In genomic region chr2:96010320-96011128, GRCh38 we compare ENCODE assay signal across 8 cellular contexts. TPM values are rescaled to one million over a fixed set of nuclear protein-coding genes. Genes with fewer than 3 reads are reported as not detected.
DNase-seq lines count a peak whose midpoint lies in the region; ATAC-seq and TF ChIP-seq lines count a peak whose summit lies in the region.
"Not testable (repeated sequence)": the region's sequence is repeated elsewhere in the genome, so short reads cannot be mapped to it uniquely, and the experiment has no call there.

No MANE protein-coding gene starts in this region.

- intact Hi-C loops in HCT116 (cut with micrococcal nuclease); activated CD4-positive, alpha-beta memory T cell treated with anti-CD3 and anti-CD28 coated beads for 36 hours (cut with micrococcal nuclease): not testable (repeated sequence)

- H3K4me1 ChIP-seq in HCT116 (ENCODE audit: control insufficient read depth in 1 of 2, insufficient read depth in 2 of 2, low read length in 2 of 2) = peaks cover 2 to 11% of the 10 kb centered on the region in 2 experiments; a peak in 3 of 4 replicates
- H3K4me1 ChIP-seq in iPS-20b (ENCODE audit: insufficient read depth, low read length); thymus (ENCODE audit: control insufficient read depth, insufficient read depth, low read length): not testable (repeated sequence)

- H3K27me3 ChIP-seq in HCT116 (ENCODE audit: insufficient read depth, low read length); iPS-20b (ENCODE audit: insufficient read depth, low read length); thymus (ENCODE audit: control insufficient read depth, insufficient read depth): not testable (repeated sequence)

- TF ChIP-seq CTCF in GM12875 (IDR thresholded peaks at IDR 0.05; ENCODE audit: borderline replicate concordance, insufficient read depth, low read depth, low read length); HCT116 (IDR thresholded peaks at IDR 0.05 in 2 of 3, conservative IDR thresholded peaks at IDR 0.05 in 1 of 3; ENCODE audit: borderline replicate concordance in 1 of 3, insufficient read depth in 1 of 3, low read depth in 2 of 3, low read length in 2 of 3); chondrocyte (IDR thresholded peaks at IDR 0.05): not testable (repeated sequence)

- H3K9me3 Mint-ChIP-seq in activated CD4-positive, alpha-beta memory T cell treated with anti-CD3 and anti-CD28 coated beads for 36 hours; chondrocyte (ENCODE audit: low read depth): not testable (repeated sequence)

- not testable (repeated sequence) for TF ChIP-seq RAD21 in HCT116 (IDR thresholded peaks at IDR 0.05; ENCODE audit: low read depth); Ishikawa (IDR thresholded peaks at IDR 0.05; ENCODE audit: low read depth)

- peak overlapping the region; percentile 44 for H3K4me3 ChIP-seq in GM12875 (ENCODE audit: low read depth, low read length)
- peak overlapping the region; percentile 42 to 55 for H3K4me3 ChIP-seq in HCT116 (replicated peaks in 1 of 2; ENCODE audit: low read depth in 1 of 2, low read length in 2 of 2)
- peak overlapping the region; percentile 61; the same call in 1 of the 2 replicates for H3K4me3 ChIP-seq in iPS-20b (ENCODE audit: low read length)
- peak overlapping the region; percentile 28 for H3K4me3 ChIP-seq in thymus (ENCODE audit: low read length)

- RAD21 ChIA-PET in HCT116 (lab: Charles Lee; ENCODE audit: low non-redundant PET in 1 of 2, low total read pairs in 2 of 2, uncharacterized antibody in 2 of 2, unreplicated experiment in 2 of 2) = interaction anchor here in 1 of 2 experiments (0.6 kb wide), 1 partner anchor 327 kb away, joined by 3 read pairs; no protein-coding TSS in a partner anchor

- H3K4me3 Mint-ChIP-seq in activated CD4-positive, alpha-beta memory T cell treated with anti-CD3 and anti-CD28 coated beads for 36 hours = peak overlapping the region; percentile 72
- peak overlapping the region; percentile 76 for H3K4me3 Mint-ChIP-seq in chondrocyte (ENCODE audit: unreplicated experiment)

- not testable (repeated sequence) for H3K4me1 Mint-ChIP-seq in activated CD4-positive, alpha-beta memory T cell treated with anti-CD3 and anti-CD28 coated beads for 36 hours (ENCODE audit: low read depth); chondrocyte (ENCODE audit: low read depth)

- H3K36me3 Mint-ChIP-seq in activated CD4-positive, alpha-beta memory T cell treated with anti-CD3 and anti-CD28 coated beads for 36 hours; chondrocyte (ENCODE audit: low read depth): not testable (repeated sequence)

- not testable (repeated sequence) for H3K36me3 ChIP-seq in HCT116 (ENCODE audit: control insufficient read depth in 1 of 2, insufficient read depth in 2 of 2, low read length in 2 of 2); iPS-20b (ENCODE audit: insufficient read depth, low read depth, low read length); thymus (ENCODE audit: control insufficient read depth, insufficient read depth)

- TSS peak; percentile 61 for BruUV-seq in HCT116 (replicated peaks; lab: Mats Ljungman, UMichigan)

- not testable (repeated sequence) for H3K79me2 ChIP-seq in HCT116 (ENCODE audit: insufficient read depth, low read length)

- peak overlapping the region; percentile 35 for H3K27ac ChIP-seq in HCT116 (ENCODE audit: low read depth, low read length)
- H3K27ac ChIP-seq in iPS-20b (ENCODE audit: low read length); thymus (ENCODE audit: low read depth): not testable (repeated sequence)

- H3K9ac ChIP-seq in HCT116 (ENCODE audit: low read length) (peak overlapping the region; percentile 63), iPS-20b (ENCODE audit: low read depth, low read length) (peak overlapping the region; percentile 32; the same call in 1 of the 2 replicates)

- H4K20me1 ChIP-seq in HCT116 (ENCODE audit: insufficient read depth) = not testable (repeated sequence)

- under 1% methylated on average over 34 of the region's 65 CpGs for WGBS in thymus

- H3K9me3 ChIP-seq in HCT116 (ENCODE audit: control insufficient read depth in 1 of 2, insufficient read depth in 1 of 2, low read depth in 1 of 2, low read length in 2 of 2); iPS-20b (ENCODE audit: insufficient read depth, low read depth, low read length); thymus (ENCODE audit: control insufficient read depth): not testable (repeated sequence)

- not testable (repeated sequence) for H3K9me2 ChIP-seq in HCT116 (ENCODE audit: insufficient read depth)

- ATAC-seq in HCT116 = peak; percentile 97

- POLR2A ChIA-PET in HCT116 (lab: Charles Lee); activated CD4-positive, alpha-beta memory T cell treated with anti-CD3 and anti-CD28 coated beads for 36 hours (lab: Charles Lee): not testable (repeated sequence)

- not testable (repeated sequence) for TF ChIP-seq POLR2A in HCT116 (IDR thresholded peaks at IDR 0.05; ENCODE audit: borderline replicate concordance, extremely low read depth, insufficient read depth, insufficient read length)

- peak overlapping the region; percentile 18 for H3K27ac Mint-ChIP-seq in activated CD4-positive, alpha-beta memory T cell treated with anti-CD3 and anti-CD28 coated beads for 36 hours
- H3K27ac Mint-ChIP-seq in chondrocyte (ENCODE audit: unreplicated experiment) = peak overlapping the region; percentile 89

- not testable (repeated sequence) for H2AFZ ChIP-seq in HCT116 (ENCODE audit: low read depth, low read length, poor library complexity, severe bottlenecking)

- TF ChIP-seq EP300 in Ishikawa (IDR thresholded peaks at IDR 0.05; ENCODE audit: borderline replicate concordance) = not testable (repeated sequence)

- CTCF ChIA-PET in HCT116 (lab: Charles Lee) = not testable (repeated sequence)
- CTCF ChIA-PET in activated CD4-positive, alpha-beta memory T cell treated with anti-CD3 and anti-CD28 coated beads for 36 hours (lab: Charles Lee) = interaction anchor here (0.7 to 1.1 kb wide), 2 partner anchors 18 to 106 kb away, joined by 3 to 5 read pairs; no protein-coding TSS in a partner anchor

- not testable (repeated sequence) for H3K27me3 Mint-ChIP-seq in activated CD4-positive, alpha-beta memory T cell treated with anti-CD3 and anti-CD28 coated beads for 36 hours
- H3K27me3 Mint-ChIP-seq in chondrocyte (ENCODE audit: low read depth) = peaks cover 13% of the 10 kb centered on the region

- DNase-seq in HCT116 (ENCODE audit: low read depth, low spot score) (peak; percentile 62), chondrocyte (ENCODE audit: low spot score) (peak; percentile 98), retina (peak; percentile 91)
- DNase-seq in activated CD4-positive, alpha-beta memory T cell treated with anti-CD3 and anti-CD28 coated beads for 36 hours = peak; percentile 96

- peak overlapping the region; percentile 69 for H3K4me2 ChIP-seq in HCT116 (ENCODE audit: low read length)

TF ChIP-seq in HCT116, 20 proteins besides CTCF, POLR2A, EP300 and RAD21:
- TF ChIP-seq, protein P1, sequence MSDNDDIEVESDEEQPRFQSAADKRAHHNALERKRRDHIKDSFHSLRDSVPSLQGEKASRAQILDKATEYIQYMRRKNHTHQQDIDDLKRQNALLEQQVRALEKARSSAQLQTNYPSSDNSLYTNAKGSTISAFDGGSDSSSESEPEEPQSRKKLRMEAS (IDR thresholded peaks at IDR 0.05) = 0 out of 2 replicates have a peak, but pooled peaks have one; percentile 10
- peak; percentile 31; the same call in 1 of the 2 replicates for TF ChIP-seq POLR2AphosphoS5 (IDR thresholded peaks at IDR 0.05; ENCODE audit: low read depth, low read length)

TF ChIP-seq in Ishikawa, 13 proteins besides CTCF, POLR2A, EP300 and RAD21:
- peak; percentile 55; the same call in 1 of the 2 replicates for TF ChIP-seq CREB1 (IDR thresholded peaks at IDR 0.05; ENCODE audit: low read depth)

RNA-seq across cellular contexts. Expression of gene ANKRD36C, which starts 18.9 kb away (rescaled TPM):
- total RNA-seq in HCT116 (2021; ENCODE audit: unreplicated experiment) (17.7 TPM), chondrocyte (29.9 to 50.8 TPM (median 33.8 TPM) in 3 replicates)
- 2.4 and 3.6 TPM in 2 replicates for polyA plus RNA-seq in HCT116 (2012)
- total RNA-seq in activated CD4-positive, alpha-beta memory T cell treated with anti-CD3 and anti-CD28 coated beads for 36 hours = 10 to 100 TPM; 32.4 to 37.3 TPM
- 5.2 TPM for polyA plus RNA-seq in thymus

RNA-seq across cellular contexts. Expression of gene GPAT2, which starts 24.2 kb away (rescaled TPM):
- total RNA-seq in HCT116 (2021; ENCODE audit: unreplicated experiment) (54.2 TPM), chondrocyte (not detected in 3 replicates)
- polyA plus RNA-seq in HCT116 (2012) = 32.2 and 38.1 TPM in 2 replicates
- total RNA-seq in activated CD4-positive, alpha-beta memory T cell treated with anti-CD3 and anti-CD28 coated beads for 36 hours = 10 to 100 TPM; 15.4 to 16.4 TPM
- 3.4 TPM for polyA plus RNA-seq in thymus

Comparison
In these comparisons a context has a peak if more than half of its experiments do, and no peak if none do; other contexts are left out.
1. RNA of gene GPAT2, which starts 24.2 kb away (total RNA-seq): 54.2 TPM in HCT116 (single experiment) and 15.4 to 16.4 TPM in activated CD4-positive, alpha-beta memory T cell treated with anti-CD3 and anti-CD28 coated beads for 36 hours; not detected in chondrocyte; every median in the first group is over 10 times any median in the second.
2. Peak in every context shown above with its lines, with median percentiles within 50 percentile points of each other: H3K4me3 ChIP-seq and DNase-seq.